20 cellular contexts compared by ENCODE assay signal in the genomic region with DNA sequence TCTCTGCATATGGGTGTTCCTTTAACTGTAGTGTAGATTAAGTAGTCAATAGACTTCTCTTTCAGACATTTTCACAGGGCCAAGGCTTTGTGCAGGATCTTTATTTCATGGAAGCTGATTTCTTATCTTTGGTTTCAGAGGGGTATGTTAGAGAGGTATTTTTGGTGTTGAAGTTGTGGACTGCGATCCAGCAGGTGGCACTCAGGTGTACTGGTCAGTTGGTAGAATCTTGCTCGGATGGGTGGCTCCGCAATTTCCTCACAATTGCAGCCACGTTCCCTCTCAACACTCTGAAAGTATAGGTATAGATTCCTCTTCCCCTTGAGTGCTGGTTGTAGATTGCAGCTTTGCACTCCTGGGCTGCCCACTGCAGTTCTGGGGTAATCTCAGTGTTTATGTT. TPM values are rescaled to one million over a fixed set of nuclear protein-coding genes. Genes with fewer than 3 reads are reported as not detected.
DNase-seq lines count a peak whose midpoint lies in the region; ATAC-seq and TF ChIP-seq lines count a peak whose summit lies in the region.
"Had no signal": no experiment of that assay in that cellular context is flagged by ENCODE, and none has a peak within 500 bp of the region (broad histone marks: within the 10 kb centered on the region; RNA-seq: fewer than 3 reads in every experiment).

No MANE protein-coding gene starts in this region.

- BruUV-seq in PC-3 (replicated peaks; lab: Mats Ljungman, UMichigan) = no TSS peak

- H3K4me3 ChIP-seq in PC-3 (ENCODE audit: low read length) (no peak overlapping the region), endodermal cell (ENCODE audit: low read length) (no peak overlapping the region), right lobe of liver (no peak overlapping the region)
- H3K4me3 ChIP-seq: PC-9 had no signal

- peak; percentile 26; the same call in 1 of the 2 replicates for TF ChIP-seq CTCF in PC-3 (conservative IDR thresholded peaks at IDR 0.05; ENCODE audit: low read depth, low read length)
- TF ChIP-seq CTCF in endodermal cell (conservative IDR thresholded peaks at IDR 0.05) = peak; percentile 27
- TF ChIP-seq CTCF in right lobe of liver (IDR thresholded peaks at IDR 0.05) = peak; percentile 7 to 31 (median 20)
- TF ChIP-seq CTCF in GM20000 (IDR thresholded peaks at IDR 0.05; ENCODE audit: extremely low read depth, missing control alignments) = no peak

- TF ChIP-seq POLR2A in right lobe of liver (IDR thresholded peaks at IDR 0.05) = no peak

- no peak for DNase-seq in PC-3
- DNase-seq in endodermal cell = no peak
- DNase-seq in right lobe of liver = no peak
- no peak for DNase-seq in NCI-H748 treated with DMSO at 0.1 percent for 48 hours (lab: John Stamatoyannopoulos, UW)
- DNase-seq in NCI-H2029 (lab: John Stamatoyannopoulos, UW) = no peak
- DNase-seq in GM20000 (ENCODE audit: low spot score) = no peak
- DNase-seq: CD4-positive, alpha-beta memory T cell; GOT3; KG1; NCI-H1092 treated with DMSO at 0.1 percent for 48 hours; NCI-H146; NCI-H2029 treated with DMSO at 0.1 percent for 48 hours; NCI-H226; NCI-H524; PC-9; RPMI8226; SHP77 had no signal

- H3K27me3 ChIP-seq in PC-3 (ENCODE audit: low read length) = no peaks in the 10 kb centered on the region
- H3K27me3 ChIP-seq in endodermal cell (ENCODE audit: control insufficient read depth, insufficient read depth, low read length, poor library complexity, severe bottlenecking) = no peaks in the 10 kb centered on the region
- H3K27me3 ChIP-seq in right lobe of liver = no peaks in the 10 kb centered on the region

- CTCF ChIA-PET in PC-3 (lab: Charles Lee) = no interaction called here

- H3K36me3 Mint-ChIP-seq in endodermal cell (ENCODE audit: low read depth) = peaks cover 39% of the 10 kb centered on the region

- WGBS in endodermal cell (ENCODE audit: insufficient coverage in 1 of 2, insufficient read length in 1 of 2), 2 experiments = 98% methylated on average over 4 of the region's 4 CpGs; no CpG with 5 or more reads in 1 of the 2 experiments
- 86% methylated on average over 1 of the region's 4 CpGs for WGBS in right lobe of liver (ENCODE audit: insufficient coverage, low coverage, low lambda C conversion rate, missing lambda C conversion rate)

- no peak overlapping the region for H3K4me3 Mint-ChIP-seq in endodermal cell

- H3K36me3 ChIP-seq in PC-3 (ENCODE audit: low read depth, low read length) (no peaks in the 10 kb centered on the region), endodermal cell (ENCODE audit: control insufficient read depth, insufficient read depth, low read length) (no peaks in the 10 kb centered on the region), right lobe of liver (no peaks in the 10 kb centered on the region)

- H3K4me1 Mint-ChIP-seq in endodermal cell = no peaks in the 10 kb centered on the region

- H3F3A ChIP-seq in PC-3 (ENCODE audit: low read length, unreplicated experiment) = no peaks in the 10 kb centered on the region

- peaks cover 41% of the 10 kb centered on the region for H3K9me3 Mint-ChIP-seq in endodermal cell

- H4K20me1 ChIP-seq in PC-3 (ENCODE audit: low read length) = no peaks in the 10 kb centered on the region

- no peaks in the 10 kb centered on the region for H3K27me3 Mint-ChIP-seq in endodermal cell (ENCODE audit: insufficient read depth)
- H3K27me3 Mint-ChIP-seq: CD4-positive, alpha-beta memory T cell had no signal

- no peak overlapping the region for H2AFZ ChIP-seq in PC-3 (ENCODE audit: low read length)
- H2AFZ ChIP-seq: PC-9 had no signal

- H3K27ac Mint-ChIP-seq in endodermal cell = no peak overlapping the region

- H3K9me3 ChIP-seq in PC-3 (ENCODE audit: low read length) (no peaks in the 10 kb centered on the region), endodermal cell (ENCODE audit: control insufficient read depth, low read length) (peaks cover 21% of the 10 kb centered on the region), right lobe of liver (no peaks in the 10 kb centered on the region)

- H3K9ac ChIP-seq in PC-3 (ENCODE audit: low read length) (no peak overlapping the region), endodermal cell (ENCODE audit: extremely low read depth, low read length, poor library complexity, severe bottlenecking) (no peak overlapping the region)

- H3K27ac ChIP-seq in PC-3 (ENCODE audit: low read length) (no peak overlapping the region), endodermal cell (ENCODE audit: low read depth, low read length) (no peak overlapping the region), right lobe of liver (no peak overlapping the region)
- H3K27ac ChIP-seq: HL-60, PC-9 had no signal

- H3K4me1 ChIP-seq in PC-3 (ENCODE audit: insufficient read depth, low read length) (no peaks in the 10 kb centered on the region), endodermal cell (ENCODE audit: control insufficient read depth, insufficient read depth, low read length) (no peaks in the 10 kb centered on the region), right lobe of liver (no peaks in the 10 kb centered on the region)

- intact Hi-C loops in PC-3 (cut with micrococcal nuclease) (loop anchor here (5.0 kb wide), 1 partner anchor 72 kb away; no protein-coding TSS in a partner anchor), right lobe of liver (cut with DNase I) (no loop called here)

- POLR2A ChIA-PET in PC-3 (lab: Charles Lee; ENCODE audit: unreplicated experiment) = no interaction called here

- peaks cover 4% of the 10 kb centered on the region; the same call in 1 of the 2 replicates for H3K79me2 ChIP-seq in PC-3 (ENCODE audit: low read length)

- H3K4me2 ChIP-seq in PC-3 (ENCODE audit: low read length) = no peak overlapping the region
- H3K4me2 ChIP-seq: PC-9 had no signal

- ATAC-seq in PC-3 = no peak
- ATAC-seq in right lobe of liver = peak; percentile 46 to 62 (median 53)
- ATAC-seq in GM19023 (IDR thresholded peaks at IDR 0.05; ENCODE audit: unreplicated experiment) = no peak
- ATAC-seq: HCT116 had no signal

- no peaks in the 10 kb centered on the region for H3K9me2 ChIP-seq in PC-3 (replicated peaks; ENCODE audit: low read length)

RNA-seq across cellular contexts. Expression of a gene that starts 44.3 kb away (rescaled TPM):
- total RNA-seq in PC-3 (2014; rRNA removed) = 28.5 and 42.6 TPM in 2 replicates
- total RNA-seq in endodermal cell = 10 to 100 TPM; 44.0 to 58.8 TPM
- 47.7 TPM for polyA plus RNA-seq in endodermal cell (2013, experiment 1 of 2)
- 46.2 TPM for polyA plus RNA-seq in endodermal cell (2013, experiment 2 of 2)
- 10 to 100 TPM; 20.2 to 29.1 (median 24.2) TPM for total RNA-seq in right lobe of liver

Comparison
In these comparisons a context has a peak if more than half of its experiments do, and no peak if none do; other contexts are left out.
1. ATAC-seq: peak in right lobe of liver (4 of 4); none in PC-3 (single experiment) and GM19023 (single experiment).